Comparison of ENCODE assay signal across 14 cellular contexts in the genomic region with DNA sequence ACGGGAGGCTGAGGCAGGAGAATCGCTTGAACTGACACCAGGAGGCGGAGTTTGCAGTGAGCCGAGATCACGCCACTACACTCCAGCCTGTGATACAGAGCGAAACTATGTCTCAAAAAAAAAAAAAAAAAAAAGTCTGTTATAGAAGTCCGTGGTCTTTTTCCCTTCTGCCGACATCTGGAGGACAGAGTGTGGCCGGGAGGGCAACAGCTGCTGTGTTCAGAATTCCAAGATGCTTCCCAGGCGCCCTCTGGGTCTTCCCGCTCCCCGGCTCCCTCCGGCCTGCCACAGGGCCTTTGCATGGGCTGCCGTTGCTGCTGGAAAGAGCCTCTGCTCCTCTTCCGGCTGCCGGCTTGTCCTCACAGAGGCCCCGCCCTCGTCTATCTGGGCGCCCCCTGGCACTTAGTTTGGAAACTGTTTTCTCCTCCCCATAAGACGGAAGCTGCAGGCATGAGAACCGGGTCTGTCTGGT. TPM values are rescaled to one million over a fixed set of nuclear protein-coding genes. Genes with fewer than 3 reads are reported as not detected.
DNase-seq lines count a peak whose midpoint lies in the region; ATAC-seq, FAIRE-seq and TF ChIP-seq lines count a peak whose summit lies in the region.
"Had no signal": no experiment of that assay in that cellular context is flagged by ENCODE, and none has a peak within 500 bp of the region (broad histone marks: within the 10 kb centered on the region; RNA-seq: fewer than 3 reads in every experiment).

No MANE protein-coding gene starts in this region.

- no peak for TF ChIP-seq CTCF in HepG2 (CRISPR knock-in tag; IDR thresholded peaks at IDR 0.05)
- TF ChIP-seq CTCF in right lobe of liver (IDR thresholded peaks at IDR 0.05) = no peak
- no peak for TF ChIP-seq CTCF in fibroblast of the aortic adventitia (IDR thresholded peaks at IDR 0.05; ENCODE audit: insufficient read depth, low read length)
- TF ChIP-seq CTCF in heart left ventricle (IDR thresholded peaks at IDR 0.05) = no peak

- H3K27ac ChIP-seq in HepG2 (ENCODE audit: extremely low read length, insufficient read depth, low read length) (no peak overlapping the region), right lobe of liver (no peak overlapping the region), heart left ventricle (peak overlapping the region in 1 of 12 donors; percentile 73)
- H3K27ac ChIP-seq: hepatocyte had no signal

- ATAC-seq in HepG2 (no peak), right lobe of liver (no peak), sciatic nerve (no peak), heart left ventricle (no peak), GM21367 (IDR thresholded peaks at IDR 0.05; ENCODE audit: unreplicated experiment) (no peak)

- H3K4me1 ChIP-seq in HepG2 (ENCODE audit: insufficient read depth, low read length) (peaks cover 23% of the 10 kb centered on the region), right lobe of liver (peaks cover 0 to 16% (median 7%) of the 10 kb centered on the region in 4 donors), heart left ventricle (peaks cover 0 to 24% (median 4%) of the 10 kb centered on the region in 12 donors)

- H3K27me3 ChIP-seq in HepG2 (ENCODE audit: control insufficient read depth in 1 of 2, insufficient read depth in 2 of 2, low read length in 2 of 2) (peaks cover 12 to 74% of the 10 kb centered on the region in 2 experiments), right lobe of liver (peaks cover 0 to 3% of the 10 kb centered on the region in 2 donors), heart left ventricle (peaks cover 15 to 34% (median 23%) of the 10 kb centered on the region in 9 donors)

- TF ChIP-seq EP300 in HepG2 (IDR thresholded peaks at IDR 0.05; ENCODE audit: low read depth in 2 of 2, low read length in 2 of 2) (no peak), HepG2 (CRISPR knock-in tag; IDR thresholded peaks at IDR 0.05; ENCODE audit: borderline replicate concordance) (no peak)

- CTCF ChIA-PET in HepG2 (lab: Yijun Ruan, JAX; ENCODE audit: low intra/inter-chr PET ratio, low total read pairs) = no interaction called here

- H4K20me1 ChIP-seq in HepG2 (ENCODE audit: insufficient read depth, low read length) = 0 out of 2 replicates have a peak, but pooled peaks cover 6% of the 10 kb centered on the region

- peak; percentile 40 for DNase-seq in HepG2 (ENCODE audit: low spot score)
- DNase-seq in right lobe of liver = no peak
- DNase-seq in SW480 (ENCODE audit: low spot score) = peak; percentile 44
- peak; percentile 9 for DNase-seq in fibroblast of the aortic adventitia (ENCODE audit: low read depth)
- DNase-seq in urothelium cell line (ENCODE audit: low spot score) = peak; percentile 55
- no peak for DNase-seq in sciatic nerve (ENCODE audit: low spot score)
- no peak for DNase-seq in heart left ventricle
- DNase-seq: amniotic stem cell, SHP77 treated with DMSO at 0.1 percent for 48 hours, tibial artery had no signal

- H3K79me2 ChIP-seq in HepG2 (ENCODE audit: insufficient read depth, low read length) = no peaks in the 10 kb centered on the region
- H3K79me2 ChIP-seq: hepatocyte had no signal

- H3K4me3 ChIP-seq in HepG2 (replicated peaks in 1 of 3; ENCODE audit: insufficient read depth in 1 of 3, low read depth in 2 of 3, low read length in 3 of 3) (no peak overlapping the region), right lobe of liver (no peak overlapping the region), fibroblast of the aortic adventitia (ENCODE audit: low read depth, low read length) (no peak overlapping the region), heart left ventricle (no peak overlapping the region)
- H3K4me3 ChIP-seq: hepatocyte, tibial artery had no signal

- POLR2A ChIA-PET in HepG2 (lab: Yijun Ruan, JAX) = no interaction called here

- no peak for TF ChIP-seq POLR2A in HepG2 (IDR thresholded peaks at IDR 0.05; ENCODE audit: insufficient read depth in 1 of 2, low read depth in 2 of 2, low read length in 2 of 2)
- TF ChIP-seq POLR2A in right lobe of liver (IDR thresholded peaks at IDR 0.05) = no peak
- TF ChIP-seq POLR2A in heart left ventricle (IDR thresholded peaks at IDR 0.05) = no peak

- in situ Hi-C loops in HepG2 (cut with HindIII; ENCODE audit: extremely low pct_ligation_motif_present, low pct_unique_long_range_greater_than_20kb) = no loop called here

- WGBS in HepG2 (ENCODE audit: low lambda C conversion rate) = 15% methylated on average over 12 of the region's 21 CpGs
- WGBS in right lobe of liver (ENCODE audit: insufficient coverage, low coverage, low lambda C conversion rate, missing lambda C conversion rate) = 79% methylated on average over 13 of the region's 21 CpGs
- 64 to 69% (median 66%) methylated on average over 21 of the region's 21 CpGs for WGBS in heart left ventricle, 4 donors

- H3K4me2 ChIP-seq in HepG2 (ENCODE audit: low read depth, low read length) = no peak overlapping the region
- H3K4me2 ChIP-seq: hepatocyte had no signal

- no peak for FAIRE-seq in HepG2 (lab: Jason Lieb, UNC)
- no peak for FAIRE-seq in urothelium cell line (lab: Jason Lieb, UNC)

- H3K9me3 ChIP-seq in HepG2 (ENCODE audit: low read length) = no peaks in the 10 kb centered on the region
- no peaks in the 10 kb centered on the region for H3K9me3 ChIP-seq in right lobe of liver
- H3K9me3 ChIP-seq in heart left ventricle = peaks cover 0 to 4% (median 0%) of the 10 kb centered on the region in 12 donors
- H3K9me3 ChIP-seq: Caco-2, tibial artery had no signal

- H2AFZ ChIP-seq in HepG2 (ENCODE audit: low read length) = no peak overlapping the region
- H2AFZ ChIP-seq: hepatocyte had no signal

- TF ChIP-seq RAD21 in HepG2 (CRISPR knock-in tag; IDR thresholded peaks at IDR 0.05) = no peak

- intact Hi-C loops in HepG2 (cut with micrococcal nuclease; ENCODE audit: unreplicated experiment) (no loop called here), right lobe of liver (cut with DNase I) (no loop called here), sciatic nerve (cut with DNase I) (no loop called here), heart left ventricle (cut with DNase I) (no loop called here)

- no peaks in the 10 kb centered on the region for H3K36me3 ChIP-seq in HepG2 (replicated peaks in 1 of 2; ENCODE audit: control insufficient read depth in 1 of 2, insufficient read depth in 2 of 2, low read length in 2 of 2)
- H3K36me3 ChIP-seq in right lobe of liver = no peaks in the 10 kb centered on the region
- H3K36me3 ChIP-seq in heart left ventricle = no peaks in the 10 kb centered on the region
- H3K36me3 ChIP-seq: tibial artery had no signal

- no peak overlapping the region for H3K9ac ChIP-seq in HepG2 (ENCODE audit: insufficient read depth, low read depth, low read length)

- no TSS peak for BruUV-seq in HepG2 (replicated peaks; lab: Mats Ljungman, UMichigan)

RNA-seq across cellular contexts. Expression of a gene that starts 2.4 kb away (rescaled TPM):
- total RNA-seq in HepG2 (2016; rRNA removed; fragmentation: Illumina TruSeq; extraction: Trizol) = 0.40 and 0.56 TPM in 2 replicates
- under 0.01 TPM in 1 of 2 replicates, not detected in the other for total RNA-seq in HepG2 (2016; cell fraction: cytosol; rRNA removed; fragmentation: Illumina TruSeq; extraction: Trizol; ENCODE audit: low read depth)
- 0.30 and 0.52 TPM in 2 replicates for total RNA-seq in HepG2 (2016; cell fraction: insoluble cytoplasmic fraction; rRNA removed; fragmentation: Illumina TruSeq; extraction: Trizol)
- total RNA-seq in HepG2 (2016; cell fraction: membrane; rRNA removed; fragmentation: Illumina TruSeq; extraction: Trizol) = 0.17 and 0.22 TPM in 2 replicates
- 0.59 and 1.2 TPM in 2 replicates for total RNA-seq in HepG2 (2016; cell fraction: nucleus; rRNA removed; fragmentation: Illumina TruSeq; extraction: Trizol)
- 1.8 and 3.0 TPM in 2 replicates for polyA plus RNA-seq in HepG2 (2011; rRNA removed)
- polyA plus RNA-seq in HepG2 (2011; cell fraction: cytosol; rRNA removed) = 1.9 and 2.4 TPM in 2 replicates
- 13.0 and 15.5 TPM in 2 replicates for polyA plus RNA-seq in HepG2 (2011; cell fraction: nucleus; rRNA removed)
- 0.21 and 1.4 TPM in 2 replicates for polyA plus RNA-seq in HepG2 (2012)
- 0.03 and 0.05 TPM in 2 replicates for polyA plus RNA-seq in HepG2 (2016; cell fraction: cytosol; fragmentation: Illumina TruSeq; extraction: Trizol; ENCODE audit: low read depth)
- 0.22 TPM in 2 replicates for polyA plus RNA-seq in HepG2 (2016; cell fraction: insoluble cytoplasmic fraction; fragmentation: Illumina TruSeq; extraction: Trizol; ENCODE audit: low read depth)
- polyA plus RNA-seq in HepG2 (2016; cell fraction: membrane; fragmentation: Illumina TruSeq; extraction: Trizol; ENCODE audit: low read depth) = 0.10 and 0.14 TPM in 2 replicates
- polyA plus RNA-seq in HepG2 (2016; cell fraction: nucleus; fragmentation: Illumina TruSeq; extraction: Trizol; ENCODE audit: insufficient read depth, low read depth) = 1.6 and 2.0 TPM in 2 replicates
- 0.40 and 7.6 TPM in 2 replicates for polyA minus RNA-seq in HepG2 (2011; rRNA and poly(A)+ RNA removed; ENCODE audit: low replicate concordance)
- 3.0 and 3.5 TPM in 2 replicates for polyA minus RNA-seq in HepG2 (2011; cell fraction: cytosol; rRNA and poly(A)+ RNA removed)
- polyA minus RNA-seq in HepG2 (2011; cell fraction: nucleus; rRNA and poly(A)+ RNA removed) = 2.7 and 4.5 TPM in 2 replicates
- total RNA-seq in right lobe of liver = 10 to 100 TPM in 1 of 6 experiments, 1 to 10 TPM in 3, under 1 TPM in 2; 0.56 to 14.0 (median 5.0) TPM
- 2.7 TPM in 1 of 2 replicates, not detected in the other for total RNA-seq in fibroblast of the aortic adventitia (ENCODE audit: low replicate concordance)
- 4.1 TPM for total RNA-seq in sciatic nerve
- 10 to 100 TPM in 2 of 9 donors, 1 to 10 TPM in 7; 1.6 to 14.6 (median 2.6) TPM for total RNA-seq in heart left ventricle
- 1 to 10 TPM; 5.3 to 6.2 TPM for polyA plus RNA-seq in heart left ventricle

RNA-seq across cellular contexts. Expression of a gene that starts 54.5 kb away (rescaled TPM):
- total RNA-seq in HepG2 (2016; rRNA removed; fragmentation: Illumina TruSeq; extraction: Trizol) = 0.09 TPM in 1 of 2 replicates, not detected in the other
- total RNA-seq in HepG2 (2016; cell fraction: cytosol; rRNA removed; fragmentation: Illumina TruSeq; extraction: Trizol; ENCODE audit: low read depth) = 0.20 TPM in 1 of 2 replicates, not detected in the other
- not detected in 2 replicates for total RNA-seq in HepG2 (2016; cell fraction: insoluble cytoplasmic fraction; rRNA removed; fragmentation: Illumina TruSeq; extraction: Trizol)
- total RNA-seq in HepG2 (2016; cell fraction: membrane; rRNA removed; fragmentation: Illumina TruSeq; extraction: Trizol) = not detected in 2 replicates
- total RNA-seq in HepG2 (2016; cell fraction: nucleus; rRNA removed; fragmentation: Illumina TruSeq; extraction: Trizol) = 0.22 TPM in 1 of 2 replicates, not detected in the other
- not detected in 2 replicates for polyA plus RNA-seq in HepG2 (2011; rRNA removed)
- polyA plus RNA-seq in HepG2 (2011; cell fraction: cytosol; rRNA removed) = not detected in 2 replicates
- polyA plus RNA-seq in HepG2 (2011; cell fraction: nucleus; rRNA removed) = 0.13 TPM in 1 of 2 replicates, not detected in the other
- polyA plus RNA-seq in HepG2 (2012) = not detected in 2 replicates
- polyA plus RNA-seq in HepG2 (2016; cell fraction: cytosol; fragmentation: Illumina TruSeq; extraction: Trizol; ENCODE audit: low read depth) = not detected in 2 replicates
- polyA plus RNA-seq in HepG2 (2016; cell fraction: insoluble cytoplasmic fraction; fragmentation: Illumina TruSeq; extraction: Trizol; ENCODE audit: low read depth) = not detected in 2 replicates
- not detected in 2 replicates for polyA plus RNA-seq in HepG2 (2016; cell fraction: membrane; fragmentation: Illumina TruSeq; extraction: Trizol; ENCODE audit: low read depth)
- polyA plus RNA-seq in HepG2 (2016; cell fraction: nucleus; fragmentation: Illumina TruSeq; extraction: Trizol; ENCODE audit: insufficient read depth, low read depth) = not detected in 2 replicates
- polyA minus RNA-seq in HepG2 (2011; rRNA and poly(A)+ RNA removed; ENCODE audit: low replicate concordance) = not detected in 2 replicates
- polyA minus RNA-seq in HepG2 (2011; cell fraction: cytosol; rRNA and poly(A)+ RNA removed) = not detected in 2 replicates
- not detected in 2 replicates for polyA minus RNA-seq in HepG2 (2011; cell fraction: nucleus; rRNA and poly(A)+ RNA removed)
- not detected for total RNA-seq in right lobe of liver
- not detected in 2 replicates for total RNA-seq in fibroblast of the aortic adventitia (ENCODE audit: low replicate concordance)
- total RNA-seq in sciatic nerve = not detected
- not detected for total RNA-seq in heart left ventricle
- polyA plus RNA-seq in heart left ventricle = not detected
- total RNA-seq: Caco-2, hepatocyte, renal cortical epithelial cell had no signal
- polyA plus RNA-seq: hepatocyte had no signal

Comparison
In these comparisons a context has a peak if more than half of its experiments do, and no peak if none do; other contexts are left out.
1. DNase-seq: peak in HepG2 (single experiment), SW480 (single experiment), fibroblast of the aortic adventitia (single experiment) and urothelium cell line (single experiment); none in right lobe of liver (0 of 3), sciatic nerve (single experiment) and heart left ventricle (0 of 5).